In genomic region chr7:428387-428786, GRCh38 we compare ENCODE assay signal across 31 cellular contexts.
"Had no signal": no experiment of that assay in that cellular context is flagged by ENCODE, and none has a peak within 500 bp of the region (broad histone marks: within the 10 kb centered on the region; RNA-seq: fewer than 3 reads in every experiment).

No MANE protein-coding gene starts in this region.

- H3K27ac ChIP-seq: brain microvascular endothelial cell, cardiac muscle cell, PC-9, RWPE1, SJCRH30, SK-N-MC had no signal

- FAIRE-seq: RCC 7860, TTC549 had no signal

- H3K4me2 ChIP-seq: PC-9 had no signal

- H3K27me3 ChIP-seq: cardiac muscle cell, SJCRH30 had no signal

- ATAC-seq: activated CD8-positive, alpha-beta T cell treated with anti-CD3 and anti-CD28 coated beads for 36 hours; activated T-cell treated with anti-CD3 and anti-CD28 coated beads, Interleukin-2, amount 50 U/mL, for 72 hours; activated T-helper 17 cell treated with anti-CD3 and anti-CD28 coated beads, Interleukin-2, amount 50 U/mL, for 72 hours had no signal

- H2AFZ ChIP-seq: PC-9 had no signal

- DNase-seq: activated CD4-positive, alpha-beta T cell treated with anti-CD3 and anti-CD28 coated beads, Interleukin-2, amount 10 ng/mL, durations not matched to agents 24 days and 14 days; activated CD4-positive, alpha-beta T cell treated with anti-CD3 and anti-CD28 coated beads, Interleukin-2, amount 50 U/mL, for 4 hours; activated CD8-positive, alpha-beta T cell treated with anti-CD3 and anti-CD28 coated beads for 36 hours; activated effector memory CD4-positive, alpha-beta T cell treated with anti-CD3 and anti-CD28 coated beads, Interleukin-2, amount 50 U/mL, for 16 hours; activated naive CD4-positive, alpha-beta T cell; activated naive CD4-positive, alpha-beta T cell treated with anti-CD3 and anti-CD28 coated beads, Interleukin-2, amount 50 U/mL, for 16 hours; activated naive CD8-positive, alpha-beta T cell treated with anti-CD3 and anti-CD28 coated beads for 36 hours; activated T-cell treated with anti-CD3 and anti-CD28 coated beads, Interleukin-2, amount 50 U/mL, for 1 hour; activated T-cell treated with anti-CD3 and anti-CD28 coated beads, Interleukin-2, amount 50 U/mL, for 72 hours; amniotic stem cell; aorta; brain microvascular endothelial cell; NCI-H1092 treated with DMSO at 0.1 percent for 48 hours; NCI-H1417; NCI-H146; NCI-H187; NCI-H2029 treated with DMSO at 0.1 percent for 48 hours; NCI-H2107; NCI-H2171; NCI-H510A; NCI-H526; NCI-H748 treated with DMSO at 0.1 percent for 48 hours; PC-9; SHP77; SJCRH30 had no signal

- H3K4me3 ChIP-seq: cardiac muscle cell, PC-9, SJCRH30, SK-N-MC had no signal

- H3K36me3 ChIP-seq: brain microvascular endothelial cell, cardiac muscle cell, SJCRH30 had no signal

- H3K9me3 ChIP-seq: SJCRH30 had no signal
